Comparison of ENCODE assay signal across 13 cellular contexts in the genomic region with DNA sequence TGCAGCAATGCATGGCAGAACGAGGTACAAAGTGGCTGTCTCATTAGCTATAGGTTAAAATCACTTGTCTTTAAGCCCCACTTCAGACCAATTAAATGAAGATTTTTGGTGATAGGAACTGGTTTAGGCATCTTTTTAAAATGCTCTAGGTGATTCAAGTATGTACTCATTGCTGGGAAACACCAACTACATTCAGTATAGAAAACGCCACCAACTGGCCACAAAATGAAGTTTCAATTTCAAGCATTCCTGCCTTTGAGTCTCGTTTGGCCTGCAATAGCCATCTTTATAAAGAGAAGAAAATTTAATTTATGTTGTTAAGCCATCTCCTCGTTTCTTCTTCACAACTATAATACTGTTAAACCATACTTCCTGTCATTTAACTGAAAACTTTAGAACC.
A peak's percentile ranks its signal among the peaks of the same experiment; 100 is the strongest.
DNase-seq lines count a peak whose midpoint lies in the region; ATAC-seq and TF ChIP-seq lines count a peak whose summit lies in the region.
"Had no signal": no experiment of that assay in that cellular context is flagged by ENCODE, and none has a peak within 500 bp of the region (broad histone marks: within the 10 kb centered on the region; RNA-seq: fewer than 3 reads in every experiment).

No MANE protein-coding gene starts in this region.

- no peaks in the 10 kb centered on the region for H3F3A ChIP-seq in neural progenitor cell (ENCODE audit: low read depth)

- no peak overlapping the region for H3K9ac ChIP-seq in neural progenitor cell

- DNase-seq in DMS 273 (lab: John Stamatoyannopoulos, UW; ENCODE audit: unreplicated experiment), result peak; percentile 26
- no peak for DNase-seq in DMS 273 treated with DMSO at 0.1 percent for 48 hours (lab: John Stamatoyannopoulos, UW)
- peak; percentile 10 for DNase-seq in cerebellar cortex (ENCODE audit: low spot score)
- peak; percentile 12 for DNase-seq in neural progenitor cell (ENCODE audit: low spot score)
- DNase-seq in stimulated activated CD4-positive, alpha-beta T cell treated with anti-CD3 and anti-CD28 coated beads, Interleukin-12 subunit alpha, Interleukin-12 subunit beta, amount 100 ng/mL, for 4 hours, result no peak
- DNase-seq in hypothalamus (lab: John Stamatoyannopoulos, UW), result no peak
- DNase-seq: EL, midbrain, NCI-H1436 treated with DMSO at 0.1 percent for 48 hours, upper lobe of right lung had no signal

- no peak overlapping the region for H3K4me3 ChIP-seq in neural progenitor cell
- H3K4me3 ChIP-seq: upper lobe of right lung had no signal

- TF ChIP-seq CTCF in LNCAP (IDR thresholded peaks at IDR 0.05) (peak; percentile 55), neural progenitor cell (IDR thresholded peaks at IDR 0.05) (peak; percentile 58)

- peaks cover 6% of the 10 kb centered on the region for H3K27me3 Mint-ChIP-seq in neural progenitor cell (ENCODE audit: insufficient read depth, low read depth)

- H3K27ac ChIP-seq in neural progenitor cell, result no peak overlapping the region
- H3K27ac ChIP-seq: upper lobe of right lung had no signal

- no peak overlapping the region for H3K27ac Mint-ChIP-seq in neural progenitor cell

- no peaks in the 10 kb centered on the region for H4K20me1 ChIP-seq in neural progenitor cell (ENCODE audit: low read depth)

- peaks cover 19% of the 10 kb centered on the region for H3K4me1 ChIP-seq in neural progenitor cell
- H3K4me1 ChIP-seq: upper lobe of right lung had no signal

- no peaks in the 10 kb centered on the region for H3K9me3 ChIP-seq in neural progenitor cell (ENCODE audit: low read depth)
- H3K9me3 ChIP-seq: upper lobe of right lung had no signal

- no peak overlapping the region for H2AFZ ChIP-seq in neural progenitor cell (replicated peaks)

- no peak overlapping the region for H3K4me2 ChIP-seq in neural progenitor cell

- no peaks in the 10 kb centered on the region for H3K36me3 Mint-ChIP-seq in neural progenitor cell

- ATAC-seq in HG03196 (IDR thresholded peaks at IDR 0.05; ENCODE audit: unreplicated experiment), result no peak
- ATAC-seq: activated CD4-positive, CD25-positive, alpha-beta regulatory T cell treated with anti-CD3 and anti-CD28 coated beads, Interleukin-2, amount 50 U/mL, for 24 hours; upper lobe of right lung had no signal

- no peaks in the 10 kb centered on the region for H3K36me3 ChIP-seq in neural progenitor cell
- H3K36me3 ChIP-seq: upper lobe of right lung had no signal

- peaks cover 9% of the 10 kb centered on the region for H3K4me1 Mint-ChIP-seq in neural progenitor cell

- no peaks in the 10 kb centered on the region for H3K27me3 ChIP-seq in neural progenitor cell
- H3K27me3 ChIP-seq: upper lobe of right lung had no signal

- H3K9me3 Mint-ChIP-seq in neural progenitor cell, result no peaks in the 10 kb centered on the region

- H3K79me2 ChIP-seq in neural progenitor cell (ENCODE audit: low read depth), result no peaks in the 10 kb centered on the region

- no peak overlapping the region for H3K4me3 Mint-ChIP-seq in neural progenitor cell

Comparison
In these comparisons a context has a peak if more than half of its experiments do, and no peak if none do; other contexts are left out.
1. DNase-seq: peak in DMS 273 (single experiment), cerebellar cortex (single experiment) and neural progenitor cell (single experiment); none in DMS 273 treated with DMSO at 0.1 percent for 48 hours (single experiment), stimulated activated CD4-positive, alpha-beta T cell treated with anti-CD3 and anti-CD28 coated beads, Interleukin-12 subunit alpha, Interleukin-12 subunit beta, amount 100 ng/mL, for 4 hours (single experiment) and hypothalamus (0 of 51).